8 cellular contexts compared by ENCODE assay signal in genomic region chr12:51590347-51591019, GRCh38. TPM values are rescaled to one million over a fixed set of nuclear protein-coding genes. Genes with fewer than 3 reads are reported as not detected.
DNase-seq lines count a peak whose midpoint lies in the region; ATAC-seq and TF ChIP-seq lines count a peak whose summit lies in the region.

No MANE protein-coding gene starts in this region.

- TF ChIP-seq CTCF in astrocyte of the cerebellum (IDR thresholded peaks at IDR 0.05; ENCODE audit: low read depth, low read length, missing control alignments) = peak; percentile 40

- no peaks in the 10 kb centered on the region for H3K36me3 ChIP-seq in HAP-1 (replicated peaks)
- H3K36me3 ChIP-seq in iPS-15b (ENCODE audit: control insufficient read depth, insufficient read depth, low read length) = no peaks in the 10 kb centered on the region
- no peaks in the 10 kb centered on the region for H3K36me3 ChIP-seq in skeletal muscle satellite cell (ENCODE audit: insufficient read depth, low read length)

- peak overlapping the region; percentile 43 for H3K4me3 ChIP-seq in HAP-1
- H3K4me3 ChIP-seq in astrocyte of the cerebellum (ENCODE audit: low read depth, low read length) = peak overlapping the region; percentile 69
- peak overlapping the region; percentile 78 for H3K4me3 ChIP-seq in iPS-15b (ENCODE audit: low read depth, low read length)
- peak overlapping the region; percentile 83 for H3K4me3 ChIP-seq in skeletal muscle satellite cell (ENCODE audit: low read length)

- in situ Hi-C loops in HAP-1 (cut with MboI; ENCODE audit: low sequenced_read_pairs) (no loop called here), astrocyte of the cerebellum (cut with HindIII; ENCODE audit: low sequenced_read_pairs) (no loop called here)

- H3K9ac ChIP-seq in iPS-15b (ENCODE audit: low read depth, low read length) (peak overlapping the region; percentile 73), skeletal muscle satellite cell (ENCODE audit: low read depth, low read length) (peak overlapping the region; percentile 78)

- H3K27me3 ChIP-seq in HAP-1 (ENCODE audit: low read depth) (peaks cover under 1% of the 10 kb centered on the region; the same call in 1 of the 2 replicates), iPS-15b (ENCODE audit: control insufficient read depth, insufficient read depth, low read length) (peaks cover 8% of the 10 kb centered on the region), skeletal muscle satellite cell (ENCODE audit: control insufficient read depth, insufficient read depth, low read length) (no peaks in the 10 kb centered on the region)

- DNase-seq in DMS79 (lab: John Stamatoyannopoulos, UW) (peak; percentile 26), HAP-1 (ENCODE audit: low spot score in 2 of 2) (peak; percentile 80 to 89), NCI-H1417 (lab: John Stamatoyannopoulos, UW) (peak; percentile 92 to 94 (median 94)), T-helper 2 cell (peak; percentile 44 to 78 (median 59)), astrocyte of the cerebellum (ENCODE audit: low read depth) (peak; percentile 23)

- no peaks in the 10 kb centered on the region for H3K9me3 ChIP-seq in HAP-1
- no peaks in the 10 kb centered on the region for H3K9me3 ChIP-seq in iPS-15b (ENCODE audit: control insufficient read depth, insufficient read depth, low read length)
- H3K9me3 ChIP-seq in skeletal muscle satellite cell (replicated peaks; ENCODE audit: low read length) = no peaks in the 10 kb centered on the region

- no peak for ATAC-seq in HG03039 (IDR thresholded peaks at IDR 0.05; ENCODE audit: unreplicated experiment)

- H3K4me1 ChIP-seq in HAP-1 (peaks cover 7% of the 10 kb centered on the region; the same call in 1 of the 2 replicates), iPS-15b (ENCODE audit: control insufficient read depth, insufficient read depth, low read length) (peaks cover 12% of the 10 kb centered on the region), skeletal muscle satellite cell (ENCODE audit: control insufficient read depth, insufficient read depth, low read length) (peaks cover 12% of the 10 kb centered on the region)

- peak overlapping the region; percentile 86 for H3K4me2 ChIP-seq in skeletal muscle satellite cell (ENCODE audit: low read length)

RNA-seq across cellular contexts. Expression of gene SCN8A, which starts 0.6 kb away (rescaled TPM):
- total RNA-seq in skeletal muscle satellite cell (2012; rRNA removed) = 2.5 and 6.6 TPM in 2 replicates

Comparison
In these comparisons a context has a peak if more than half of its experiments do, and no peak if none do; other contexts are left out.
1. DNase-seq: peak in every context shown above with its lines; median percentile 94 in NCI-H1417; 84 in HAP-1; 59 in T-helper 2 cell; 26 in DMS79; 23 in astrocyte of the cerebellum.